Comparison of ENCODE assay signal across 3 cellular contexts in genomic region chr19:42522262-42522661, GRCh38. TPM values are rescaled to one million over a fixed set of nuclear protein-coding genes. Genes with fewer than 3 reads are reported as not detected.
"Had no signal": no experiment of that assay in that cellular context is flagged by ENCODE, and none has a peak within 500 bp of the region (broad histone marks: within the 10 kb centered on the region; RNA-seq: fewer than 3 reads in every experiment).

No MANE protein-coding gene starts in this region.

RNA-seq across cellular contexts. Expression of gene CEACAM1, which starts 6.0 kb away (rescaled TPM):
- total RNA-seq: chondrocyte, fibroblast of lung, frontal cortex had no signal
